In the genomic region with DNA sequence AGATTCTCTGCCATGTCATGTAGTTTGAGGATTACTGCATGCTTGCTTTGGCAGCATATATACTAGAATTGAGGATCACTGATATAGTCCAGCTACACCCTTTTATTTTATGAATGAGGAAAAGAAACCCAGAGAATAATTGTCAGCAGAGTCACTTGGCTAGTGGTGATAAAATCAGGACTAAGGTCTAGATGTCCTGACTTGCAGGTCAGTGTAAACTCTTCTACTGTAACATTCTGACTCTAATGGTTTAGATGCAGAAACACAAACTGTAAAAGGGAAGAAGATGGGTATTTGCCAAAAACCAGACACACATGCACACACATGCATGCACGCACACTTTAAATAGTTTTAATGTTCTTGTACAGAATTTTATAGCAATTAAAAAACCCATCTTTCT, we compare ENCODE assay signal across 26 cellular contexts.
"Had no signal": no experiment of that assay in that cellular context is flagged by ENCODE, and none has a peak within 500 bp of the region (broad histone marks: within the 10 kb centered on the region; RNA-seq: fewer than 3 reads in every experiment).

No MANE protein-coding gene starts in this region.

- H2AFZ ChIP-seq: parathyroid adenoma had no signal

- H3K36me3 ChIP-seq: neutrophil, thyroid gland, vagina had no signal

- H3K79me2 ChIP-seq: parathyroid adenoma had no signal

- H3K27me3 ChIP-seq: neutrophil, stomach, thyroid gland, tibial nerve, upper lobe of left lung, vagina had no signal

- H3K9ac ChIP-seq: parathyroid adenoma had no signal

- DNase-seq: naive thymus-derived CD8-positive, alpha-beta T cell; nephron progenitor cell; nucleus accumbens; posterior cingulate gyrus; psoas muscle; right cardiac atrium; stimulated activated CD4-positive, alpha-beta T cell treated with anti-CD3 and anti-CD28 coated beads, Interleukin-15, amount 100 ng/mL, for 24 hours; stimulated activated CD4-positive, alpha-beta T cell treated with anti-CD3 and anti-CD28 coated beads, Interleukin-2, amount 100 ng/mL, for 24 hours; stimulated activated CD4-positive, alpha-beta T cell treated with anti-CD3 and anti-CD28 coated beads, Interleukin-2, amount 100 ng/mL, for 48 hours; stimulated activated CD4-positive, alpha-beta T cell treated with anti-CD3 and anti-CD28 coated beads, Interleukin-4, amount 100 ng/mL, for 24 hours; stimulated activated naive B cell treated with anti-CD40 and anti-IgM and Interleukin-4, amounts not matched to agents 10 μg/mL and 1 μg/mL and 100 μg/mL, for 72 hours; stimulated activated naive CD4-positive, alpha-beta T cell treated with Interleukin-2 at 50 U/mL for 16 hours; stomach; thyroid gland; trophoblast cell; upper lobe of left lung had no signal

- H3K4me3 ChIP-seq: psoas muscle, skin epidermis, stomach, thoracic aorta, thyroid gland, tibial nerve, upper lobe of left lung, vagina had no signal

- FAIRE-seq: urothelium cell line had no signal

- H3K4me1 ChIP-seq: psoas muscle, stomach, thyroid gland, upper lobe of left lung had no signal

- H3K27ac ChIP-seq: neutrophil, parathyroid adenoma, psoas muscle, skin epidermis, stomach, thoracic aorta, thyroid gland, tibial nerve, upper lobe of left lung, vagina had no signal

- ATAC-seq: naive thymus-derived CD8-positive, alpha-beta T cell; natural killer cell treated with Interleukin-12 subunit alpha and Interleukin-12 subunit beta and Interleukin-15 and Interleukin-18, amount 100 ng/mL, for 72 hours; psoas muscle; right cardiac atrium; sciatic nerve; stimulated activated effector memory CD8-positive, alpha-beta T cell treated with anti-CD3 and anti-CD28 coated beads, Interleukin-12 subunit alpha, Interleukin-12 subunit beta, amount 100 ng/mL, for 72 hours; stimulated activated naive B cell treated with anti-CD40 and anti-IgM and Interleukin-4, amounts not matched to agents 10 μg/mL and 1 μg/mL and 100 μg/mL, for 72 hours had no signal

- H3K9me3 ChIP-seq: neutrophil, psoas muscle, stomach, thoracic aorta, thyroid gland, upper lobe of left lung, vagina had no signal
